ENCODE assay signal across 9 cellular contexts in genomic region chr10:35448687-35449662, GRCh38.
DNase-seq lines count a peak whose midpoint lies in the region; ATAC-seq, FAIRE-seq and TF ChIP-seq lines count a peak whose summit lies in the region.
"Had no signal": no experiment of that assay in that cellular context is flagged by ENCODE, and none has a peak within 500 bp of the region (broad histone marks: within the 10 kb centered on the region; RNA-seq: fewer than 3 reads in every experiment).

No MANE protein-coding gene starts in this region.

- no peaks in the 10 kb centered on the region for H3K27me3 Mint-ChIP-seq in activated CD4-positive, alpha-beta T cell treated with anti-CD3 and anti-CD28 coated beads for 36 hours
- H3K27me3 Mint-ChIP-seq in brain (no peaks in the 10 kb centered on the region), type B pancreatic cell (no peaks in the 10 kb centered on the region)

- POLR2A ChIA-PET in activated CD4-positive, alpha-beta T cell treated with anti-CD3 and anti-CD28 coated beads for 36 hours (lab: Charles Lee) = no interaction called here
- POLR2A ChIA-PET in HepG2 (lab: Yijun Ruan, JAX) = interaction anchor here (1.0 to 1.3 kb wide), 3 partner anchors 9 to 84 kb away, joined by 3 to 4 read pairs (median 4); no protein-coding TSS in a partner anchor

- WGBS in HepG2 (ENCODE audit: low lambda C conversion rate) = 74% methylated on average over 11 of the region's 11 CpGs

- H3K79me2 ChIP-seq in HepG2 (ENCODE audit: insufficient read depth, low read length) = peaks cover 84% of the 10 kb centered on the region

- H2AFZ ChIP-seq in HepG2 (ENCODE audit: low read length) = no peak overlapping the region

- H3K27ac Mint-ChIP-seq in activated CD4-positive, alpha-beta T cell treated with anti-CD3 and anti-CD28 coated beads for 36 hours = peak overlapping the region; percentile 38
- H3K27ac Mint-ChIP-seq in brain = peak overlapping the region; percentile 12 to 85 (median 70)
- H3K27ac Mint-ChIP-seq in type B pancreatic cell = peak overlapping the region; percentile 99

- no peak for ATAC-seq in activated CD4-positive, alpha-beta T cell treated with anti-CD3 and anti-CD28 coated beads for 36 hours
- peak; percentile 79 for ATAC-seq in HepG2

- no peak for TF ChIP-seq RAD21 in HepG2 (CRISPR knock-in tag; IDR thresholded peaks at IDR 0.05)

- no peak for TF ChIP-seq POLR2A in HepG2 (IDR thresholded peaks at IDR 0.05; ENCODE audit: insufficient read depth in 1 of 2, low read depth in 2 of 2, low read length in 2 of 2)

- H3K9me3 Mint-ChIP-seq in activated CD4-positive, alpha-beta T cell treated with anti-CD3 and anti-CD28 coated beads for 36 hours (ENCODE audit: low read depth) = peaks cover 12% of the 10 kb centered on the region
- H3K9me3 Mint-ChIP-seq in brain (peaks cover 8 to 28% (median 15%) of the 10 kb centered on the region in 5 experiments), type B pancreatic cell (peaks cover 9% of the 10 kb centered on the region)

- H3K27me3 ChIP-seq in HepG2 (ENCODE audit: control insufficient read depth in 1 of 2, insufficient read depth in 2 of 2, low read length in 2 of 2) = no peaks in the 10 kb centered on the region

- CTCF ChIA-PET in activated CD4-positive, alpha-beta T cell treated with anti-CD3 and anti-CD28 coated beads for 36 hours (lab: Charles Lee) = interaction anchor here (0.5 to 1.0 kb wide), 2 partner anchors 50 to 114 kb away, joined by 3 read pairs; no protein-coding TSS in a partner anchor
- CTCF ChIA-PET in HepG2 (lab: Yijun Ruan, JAX; ENCODE audit: low intra/inter-chr PET ratio, low total read pairs) = no interaction called here

- H3K4me1 ChIP-seq in HepG2 (ENCODE audit: insufficient read depth, low read length) = peaks cover 90% of the 10 kb centered on the region

- TF ChIP-seq EP300 in HepG2 (IDR thresholded peaks at IDR 0.05; ENCODE audit: low read depth in 2 of 2, low read length in 2 of 2) = peak in 1 of 2 experiments; percentile 60; a peak in 1 of 4 replicates
- TF ChIP-seq EP300 in HepG2 (CRISPR knock-in tag; IDR thresholded peaks at IDR 0.05; ENCODE audit: borderline replicate concordance) = no peak

- TF ChIP-seq CTCF in brain (conservative IDR thresholded peaks at IDR 0.05) (no peak), HepG2 (CRISPR knock-in tag; IDR thresholded peaks at IDR 0.05) (no peak), type B pancreatic cell (conservative IDR thresholded peaks at IDR 0.05) (no peak)

- DNase-seq in activated CD4-positive, alpha-beta T cell treated with anti-CD3 and anti-CD28 coated beads for 36 hours = no peak
- no peak for DNase-seq in activated CD4-positive, alpha-beta T cell treated with anti-CD3 and anti-CD28 coated beads, Interleukin-2, amount 50 U/mL, for 1 hour
- DNase-seq in HepG2 (ENCODE audit: low spot score) (peak; percentile 81), type B pancreatic cell (ENCODE audit: extremely low spot score, unreplicated experiment) (no peak), DMS114 treated with DMSO at 0.1 percent for 48 hours (lab: John Stamatoyannopoulos, UW; ENCODE audit: unreplicated experiment) (no peak), retina (no peak)
- DNase-seq in stimulated activated naive CD4-positive, alpha-beta T cell treated with Interleukin-2 at 50 U/mL for 16 hours (lab: John Stamatoyannopoulos, UW) = no peak

- peak; percentile 55 for FAIRE-seq in HepG2 (lab: Jason Lieb, UNC)
- FAIRE-seq: TTC549 had no signal

- no peaks in the 10 kb centered on the region for H3K36me3 ChIP-seq in HepG2 (replicated peaks in 1 of 2; ENCODE audit: control insufficient read depth in 1 of 2, insufficient read depth in 2 of 2, low read length in 2 of 2)

- in situ Hi-C loops in HepG2 (cut with HindIII; ENCODE audit: extremely low pct_ligation_motif_present, low pct_unique_long_range_greater_than_20kb) = no loop called here

- peak overlapping the region; percentile 89 for H3K4me2 ChIP-seq in HepG2 (ENCODE audit: low read depth, low read length)

- H3K4me3 ChIP-seq in HepG2 (replicated peaks in 1 of 3; ENCODE audit: insufficient read depth in 1 of 3, low read depth in 2 of 3, low read length in 3 of 3) = peak overlapping the region in 2 of 3 experiments; percentile 8 to 24; a peak in 3 of 6 replicates

- H3K9me3 ChIP-seq in HepG2 (ENCODE audit: low read length) = peaks cover 5% of the 10 kb centered on the region

- H3K4me1 Mint-ChIP-seq in activated CD4-positive, alpha-beta T cell treated with anti-CD3 and anti-CD28 coated beads for 36 hours = peaks cover 78% of the 10 kb centered on the region
- H3K4me1 Mint-ChIP-seq in brain (peaks cover 71% of the 10 kb centered on the region), type B pancreatic cell (ENCODE audit: unreplicated experiment) (peaks cover 32% of the 10 kb centered on the region)

- H3K27ac ChIP-seq in HepG2 (ENCODE audit: extremely low read length, insufficient read depth, low read length) = peak overlapping the region; percentile 74

- H3K9ac ChIP-seq in HepG2 (ENCODE audit: insufficient read depth, low read depth, low read length) = peak overlapping the region; percentile 64; the same call in 1 of the 2 replicates

- peaks cover 17% of the 10 kb centered on the region for H3K36me3 Mint-ChIP-seq in activated CD4-positive, alpha-beta T cell treated with anti-CD3 and anti-CD28 coated beads for 36 hours (ENCODE audit: low read depth)
- H3K36me3 Mint-ChIP-seq in brain = peaks cover 21% of the 10 kb centered on the region
- no peaks in the 10 kb centered on the region for H3K36me3 Mint-ChIP-seq in type B pancreatic cell

- no peaks in the 10 kb centered on the region for H4K20me1 ChIP-seq in HepG2 (ENCODE audit: insufficient read depth, low read length)

- intact Hi-C loops in activated CD4-positive, alpha-beta T cell treated with anti-CD3 and anti-CD28 coated beads for 36 hours (cut with DNase I, micrococcal nuclease) = loop anchor here in 1 of 2 experiments (10.0 kb wide), 1 partner anchor 324 kb away; the partner anchor contains the start of gene CREM
- intact Hi-C loops in HepG2 (cut with micrococcal nuclease; ENCODE audit: unreplicated experiment) = loop anchor here (5.0 kb wide), 1 partner anchor 112 kb away; the partner anchor contains the start of gene CCNY

- BruUV-seq in HepG2 (replicated peaks; lab: Mats Ljungman, UMichigan) = no TSS peak

- H3K4me3 Mint-ChIP-seq in activated CD4-positive, alpha-beta T cell treated with anti-CD3 and anti-CD28 coated beads for 36 hours = no peak overlapping the region
- peak overlapping the region in 1 of 5 experiments; percentile 35 for H3K4me3 Mint-ChIP-seq in brain
- H3K4me3 Mint-ChIP-seq in type B pancreatic cell = peak overlapping the region; percentile 81

TF ChIP-seq in HepG2, 621 proteins besides CTCF, POLR2A, EP300 and RAD21 (continues in another document):
- TF ChIP-seq FOXP4 (CRISPR knock-in tag; IDR thresholded peaks at IDR 0.05) (peak; percentile 44; the same call in 1 of the 2 replicates), E2F5 (CRISPR knock-in tag; conservative IDR thresholded peaks at IDR 0.05) (no peak), ZNF629 (CRISPR knock-in tag; conservative IDR thresholded peaks at IDR 0.05) (0 out of 2 replicates have a peak, but pooled peaks have one; percentile 11)

Comparison
In these comparisons a context has a peak if more than half of its experiments do, and no peak if none do; other contexts are left out.
1. H3K27ac Mint-ChIP-seq: peak in every context shown above with its lines; median percentile 99 in type B pancreatic cell; 70 in brain; 38 in activated CD4-positive, alpha-beta T cell treated with anti-CD3 and anti-CD28 coated beads for 36 hours.